ENCODE assay signal across 20 cellular contexts in genomic region chr2:24423095-24423494, GRCh38.
A peak's percentile ranks its signal among the peaks of the same experiment; 100 is the strongest.
DNase-seq lines count a peak whose midpoint lies in the region; ATAC-seq, FAIRE-seq and TF ChIP-seq lines count a peak whose summit lies in the region.
"Had no signal": no experiment of that assay in that cellular context is flagged by ENCODE, and none has a peak within 500 bp of the region (broad histone marks: within the 10 kb centered on the region; RNA-seq: fewer than 3 reads in every experiment).

No MANE protein-coding gene starts in this region.

- H3K4me3 ChIP-seq in GM23338 = no peak overlapping the region
- H3K4me3 ChIP-seq in H1 (ENCODE audit: extremely low read depth in 1 of 4, insufficient read depth in 2 of 4, low read depth in 3 of 4, low read length in 4 of 4) = no peak overlapping the region
- H3K4me3 ChIP-seq in parathyroid adenoma (ENCODE audit: low read depth, low read length) = no peak overlapping the region
- H3K4me3 ChIP-seq in spleen = no peak overlapping the region
- H3K4me3 ChIP-seq: BLaER1, GM23248 had no signal

- H3K9me3 Mint-ChIP-seq in GM23338 = peaks cover 3% of the 10 kb centered on the region; the same call in 1 of the 3 replicates
- H3K9me3 Mint-ChIP-seq: CD8-positive, alpha-beta T cell had no signal

- no peak for TF ChIP-seq POLR2A in H1 (IDR thresholded peaks at IDR 0.05; ENCODE audit: control extremely low read depth in 1 of 2, low read depth in 2 of 2, low read length in 2 of 2)
- no peak for TF ChIP-seq POLR2A in spleen (IDR thresholded peaks at IDR 0.05)

- no peaks in the 10 kb centered on the region for H3K9me2 ChIP-seq in GM23338 (ENCODE audit: insufficient read depth)

- H3K4me3 Mint-ChIP-seq in GM23338 = no peak overlapping the region
- H3K4me3 Mint-ChIP-seq: CD8-positive, alpha-beta T cell; HFFc6; IgD-negative memory B cell had no signal

- H4K5ac ChIP-seq in H1 (ENCODE audit: insufficient read length, low read depth, low read length) = no peak overlapping the region

- H3K9me3 ChIP-seq in H1 (ENCODE audit: insufficient read depth in 2 of 2, low read depth in 1 of 2, low read length in 1 of 2) (no peaks in the 10 kb centered on the region), parathyroid adenoma (ENCODE audit: control insufficient read depth, low read length) (no peaks in the 10 kb centered on the region), spleen (peaks cover 0 to 6% (median 0%) of the 10 kb centered on the region in 8 donors)

- H3K4me1 Mint-ChIP-seq in GM23338 = peaks cover 8% of the 10 kb centered on the region; the same call in 2 of the 3 replicates

- no peaks in the 10 kb centered on the region for H3F3A ChIP-seq in GM23338 (replicated peaks; ENCODE audit: low read depth)

- TF ChIP-seq RAD21 in H1 (IDR thresholded peaks at IDR 0.05 in 1 of 2, conservative IDR thresholded peaks at IDR 0.05 in 1 of 2; ENCODE audit: low read depth in 2 of 2, low read length in 2 of 2) = no peak

- POLR2A ChIA-PET in H1 (lab: Charles Lee; ENCODE audit: partially characterized antibody) = interaction anchor here (1.2 kb wide), 1 partner anchor 68 kb away, joined by 3 read pairs; the partner anchor contains the start of gene NCOA1

- intact Hi-C loops in spleen (cut with DNase I; ENCODE audit: low total_unique reads) = no loop called here

- peak overlapping the region; percentile 90; the same call in 1 of the 2 replicates for H2AFZ ChIP-seq in GM23338
- peak overlapping the region; percentile 67; the same call in 1 of the 2 replicates for H2AFZ ChIP-seq in H1 (ENCODE audit: low read length)
- peak overlapping the region; percentile 37 for H2AFZ ChIP-seq in parathyroid adenoma
- H2AFZ ChIP-seq: GM23248 had no signal

- no peaks in the 10 kb centered on the region for H3K36me3 Mint-ChIP-seq in GM23338 (ENCODE audit: low read depth)
- H3K36me3 Mint-ChIP-seq: CD8-positive, alpha-beta T cell; IgD-negative memory B cell had no signal

- no peak overlapping the region for H3K27ac Mint-ChIP-seq in GM23338
- H3K27ac Mint-ChIP-seq: CD8-positive, alpha-beta T cell; HFFc6; IgD-negative memory B cell had no signal

- no peak overlapping the region for H3K18ac ChIP-seq in H1 (ENCODE audit: extremely low read depth, low read length)

- no peak overlapping the region for H4K91ac ChIP-seq in H1 (replicated peaks; ENCODE audit: insufficient read length, low read length)

- no peaks in the 10 kb centered on the region for H3K23me2 ChIP-seq in H1 (ENCODE audit: low read depth, low read length)

- no peak overlapping the region; the same call in 1 of the 2 replicates for H4K8ac ChIP-seq in H1 (ENCODE audit: extremely low read depth, insufficient read depth, low read length)

- H4K20me1 ChIP-seq in GM23338 (replicated peaks; ENCODE audit: insufficient read depth) (no peaks in the 10 kb centered on the region; the same call in 1 of the 2 replicates), H1 (replicated peaks in 1 of 2; ENCODE audit: control insufficient read depth in 1 of 2, insufficient read depth in 2 of 2, low read length in 2 of 2) (no peaks in the 10 kb centered on the region)
- H4K20me1 ChIP-seq: BLaER1 had no signal

- H3K36me3 ChIP-seq in GM23338 (ENCODE audit: insufficient read depth) (no peaks in the 10 kb centered on the region), H1 (ENCODE audit: control insufficient read depth in 2 of 4, insufficient read depth in 4 of 4, low read length in 3 of 4) (no peaks in the 10 kb centered on the region), parathyroid adenoma (ENCODE audit: control insufficient read depth, insufficient read depth, low read length) (no peaks in the 10 kb centered on the region), spleen (no peaks in the 10 kb centered on the region)
- H3K36me3 ChIP-seq: BLaER1 had no signal

- H3K9ac ChIP-seq in H1 (replicated peaks in 1 of 4; ENCODE audit: extremely low read depth in 1 of 4, low read depth in 3 of 4, low read length in 3 of 4) (no peak overlapping the region), parathyroid adenoma (no peak overlapping the region)
- H3K9ac ChIP-seq: BLaER1, GM23248 had no signal

- H3K27me3 ChIP-seq in GM23338 (ENCODE audit: insufficient read depth) (no peaks in the 10 kb centered on the region), H1 (replicated peaks in 1 of 4; ENCODE audit: control insufficient read depth in 3 of 4, extremely low read depth in 1 of 4, insufficient read depth in 3 of 4, low read length in 3 of 4) (no peaks in the 10 kb centered on the region), parathyroid adenoma (ENCODE audit: control insufficient read depth, insufficient read depth, low read length) (no peaks in the 10 kb centered on the region), spleen (replicated peaks in 1 of 7) (no peaks in the 10 kb centered on the region)
- H3K27me3 ChIP-seq: BLaER1 had no signal

- CTCF ChIA-PET in H1 (lab: Charles Lee; ENCODE audit: partially characterized antibody) = interaction anchor here (0.5 to 3.8 kb wide), 20 partner anchors 8 to 404 kb away, joined by 3 to 31 read pairs (median 5); partner anchors contain the start of gene NCOA1

- H2BK15ac ChIP-seq in H1 (ENCODE audit: low read length) = no peak overlapping the region

- H3K27ac ChIP-seq in GM23338 (ENCODE audit: low read depth) (no peak overlapping the region), H1 (ENCODE audit: low read depth, low read length) (no peak overlapping the region), parathyroid adenoma (no peak overlapping the region), spleen (no peak overlapping the region)
- H3K27ac ChIP-seq: BLaER1, GM23248 had no signal

- H3K56ac ChIP-seq in H1 (replicated peaks; ENCODE audit: insufficient read length, low read depth, low read length) = no peak overlapping the region

- no peak overlapping the region for H3K14ac ChIP-seq in H1 (ENCODE audit: insufficient read length)

- TF ChIP-seq CTCF in GM23338 (conservative IDR thresholded peaks at IDR 0.05; ENCODE audit: low read depth in 2 of 2) = no peak
- no peak for TF ChIP-seq CTCF in H1 (IDR thresholded peaks at IDR 0.05; ENCODE audit: control extremely low read depth in 1 of 3, insufficient read depth in 1 of 3, low read depth in 1 of 3, low read length in 3 of 3)
- no peak for TF ChIP-seq CTCF in parathyroid adenoma (IDR thresholded peaks at IDR 0.05)
- no peak for TF ChIP-seq CTCF in spleen (IDR thresholded peaks at IDR 0.05 in 8 of 11, conservative IDR thresholded peaks at IDR 0.05 in 3 of 11)

- H3K23ac ChIP-seq in H1 (ENCODE audit: insufficient read length) = no peak overlapping the region

- H3K4me1 ChIP-seq in GM23338 (ENCODE audit: insufficient read depth) (peaks cover 3% of the 10 kb centered on the region; the same call in 1 of the 2 replicates), H1 (replicated peaks in 1 of 4; ENCODE audit: control insufficient read depth in 3 of 4, insufficient read depth in 4 of 4, low read length in 3 of 4) (peaks cover 0 to 3% (median 1%) of the 10 kb centered on the region in 4 experiments; a peak in 2 of 7 replicates), parathyroid adenoma (peaks cover 6% of the 10 kb centered on the region), spleen (no peaks in the 10 kb centered on the region)
- H3K4me1 ChIP-seq: BLaER1 had no signal

- H3K4ac ChIP-seq in H1 (replicated peaks; ENCODE audit: insufficient read length, low read depth, low read length) = no peak overlapping the region

- no peak for TF ChIP-seq EP300 in H1 (IDR thresholded peaks at IDR 0.05; ENCODE audit: borderline replicate concordance in 1 of 2, low read depth in 2 of 2, low read length in 2 of 2)

- H2AK5ac ChIP-seq in H1 (ENCODE audit: low read depth, low read length) = no peak overlapping the region

- H3K27me3 Mint-ChIP-seq in GM23338 (ENCODE audit: insufficient read depth, low read depth, poor library complexity) = no peaks in the 10 kb centered on the region
- H3K27me3 Mint-ChIP-seq: IgD-negative memory B cell had no signal

- WGBS in H1 (ENCODE audit: extremely low coverage in 1 of 2, insufficient coverage in 1 of 2, insufficient read length in 1 of 2, insufficient replicate concordance in 2 of 2, low coverage in 1 of 2, low lambda C conversion rate in 2 of 2, missing lambda C conversion rate in 1 of 2), 2 experiments = 84% methylated on average over 3 of the region's 3 CpGs; no CpG with 5 or more reads in 1 of the 2 experiments
- 73 to 83% (median 76%) methylated on average over 3 of the region's 3 CpGs for WGBS in spleen, 5 donors

- peak; percentile 69 for DNase-seq in NCI-H2171 treated with DMSO at 0.1 percent for 48 hours (lab: John Stamatoyannopoulos, UW)
- DNase-seq in NCI-H2171 (lab: John Stamatoyannopoulos, UW) = no peak
- DNase-seq in GM23338 (ENCODE audit: low spot score) = no peak
- DNase-seq in H1 (ENCODE audit: low read depth in 1 of 2, low spot score in 2 of 2) = no peak
- no peak for DNase-seq in spleen
- DNase-seq in medulla oblongata (ENCODE audit: extremely low spot score) = no peak
- DNase-seq: 8988T; Calu3; CD8-positive, alpha-beta T cell; GM23248; H7; HFFc6 had no signal

- no peak overlapping the region for H2BK20ac ChIP-seq in H1 (ENCODE audit: low read length)

- H2BK120ac ChIP-seq in H1 (replicated peaks; ENCODE audit: low read depth, low read length) = no peak overlapping the region

- ATAC-seq in GM23338 (no peak), HG02884 (IDR thresholded peaks at IDR 0.05; ENCODE audit: unreplicated experiment) (no peak)
- ATAC-seq: CD8-positive, alpha-beta T cell; HCT116; HepG2 had no signal

- H2BK12ac ChIP-seq in H1 (ENCODE audit: low read depth, low read length) = no peak overlapping the region

- H3K79me1 ChIP-seq in H1 (ENCODE audit: low read depth, low read length) = no peaks in the 10 kb centered on the region

- H3K4me2 ChIP-seq in GM23338 (no peak overlapping the region), H1 (ENCODE audit: insufficient read depth in 1 of 2, low read depth in 2 of 2, low read length in 2 of 2) (no peak overlapping the region), parathyroid adenoma (ENCODE audit: low read length) (no peak overlapping the region)
- H3K4me2 ChIP-seq: BLaER1 had no signal

- H3K79me2 ChIP-seq in GM23338 (replicated peaks; ENCODE audit: insufficient read depth) (no peaks in the 10 kb centered on the region), H1 (ENCODE audit: control insufficient read depth in 1 of 2, insufficient read depth in 2 of 2, low read length in 2 of 2) (no peaks in the 10 kb centered on the region), parathyroid adenoma (no peaks in the 10 kb centered on the region)

- H2BK5ac ChIP-seq in H1 (ENCODE audit: low read depth, low read length) = no peak overlapping the region

- FAIRE-seq in H1 (lab: Jason Lieb, UNC) = no peak
- FAIRE-seq: G401.6, GM12891, HepG2 had no signal

TF ChIP-seq in GM23338, 12 proteins besides CTCF, POLR2A, EP300 and RAD21:
- TF ChIP-seq POLR2AphosphoS5 (IDR thresholded peaks at IDR 0.05; ENCODE audit: low read depth) (no peak), ZNF331 (CRISPR knock-in tag; IDR thresholded peaks at IDR 0.05; ENCODE audit: low read depth) (no peak)
TF ChIP-seq in GM23338: peak in this region for 0.

TF ChIP-seq in H1, 55 proteins besides CTCF, POLR2A, EP300 and RAD21 (continues in another document):
- no peak for TF ChIP-seq ZNF274 (IDR thresholded peaks at IDR 0.05; ENCODE audit: borderline replicate concordance, extremely low read depth, low read length)
- TF ChIP-seq, protein P1, sequence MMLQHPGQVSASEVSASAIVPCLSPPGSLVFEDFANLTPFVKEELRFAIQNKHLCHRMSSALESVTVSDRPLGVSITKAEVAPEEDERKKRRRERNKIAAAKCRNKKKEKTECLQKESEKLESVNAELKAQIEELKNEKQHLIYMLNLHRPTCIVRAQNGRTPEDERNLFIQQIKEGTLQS (IDR thresholded peaks at IDR 0.05; ENCODE audit: insufficient read depth, low read depth, low read length) = no peak

Comparison
In these comparisons a context has a peak if more than half of its experiments do, and no peak if none do; other contexts are left out.
1. H2AFZ ChIP-seq: peak in every context shown above with its lines; median percentile 90 in GM23338; 67 in H1; 37 in parathyroid adenoma.